Comparison of ENCODE assay signal across 23 cellular contexts in genomic region chrX:43968347-43968746, GRCh38. TPM values are rescaled to one million over a fixed set of nuclear protein-coding genes. Genes with fewer than 3 reads are reported as not detected.
"Had no signal": no experiment of that assay in that cellular context is flagged by ENCODE, and none has a peak within 500 bp of the region (broad histone marks: within the 10 kb centered on the region; RNA-seq: fewer than 3 reads in every experiment).

No MANE protein-coding gene starts in this region.

- H3K4me3 Mint-ChIP-seq: activated naive CD8-positive, alpha-beta T cell treated with anti-CD3 and anti-CD28 coated beads, Interleukin-2, amount 10 ng/mL, durations not matched to agents 7 days and 5 days; natural killer cell; T-cell; type B pancreatic cell had no signal

- H3K9me3 Mint-ChIP-seq: activated naive CD8-positive, alpha-beta T cell treated with anti-CD3 and anti-CD28 coated beads, Interleukin-2, amount 10 ng/mL, durations not matched to agents 7 days and 5 days; natural killer cell; T-cell; type B pancreatic cell had no signal

- H3K36me3 Mint-ChIP-seq: activated naive CD8-positive, alpha-beta T cell treated with anti-CD3 and anti-CD28 coated beads, Interleukin-2, amount 10 ng/mL, durations not matched to agents 7 days and 5 days; natural killer cell; T-cell; type B pancreatic cell had no signal

- DNase-seq: activated CD4-positive, alpha-beta T cell treated with anti-CD3 and anti-CD28 coated beads, Interleukin-2, amount 50 U/mL, for 4 hours; activated CD4-positive, CD25-positive, alpha-beta regulatory T cell treated with anti-CD3 and anti-CD28 coated beads, Interleukin-2, amount 50 U/mL, for 72 hours; activated naive CD4-positive, alpha-beta T cell; activated naive CD8-positive, alpha-beta T cell treated with anti-CD3 and anti-CD28 coated beads, Interleukin-2, amount 10 ng/mL, durations not matched to agents 7 days and 5 days; activated T-cell treated with anti-CD3 and anti-CD28 coated beads for 4 hours; aorta; colonic mucosa; heart left ventricle; left colon; natural killer cell; right cardiac atrium; SK-N-SH; small intestine; stimulated activated CD4-positive, alpha-beta T cell treated with anti-CD3 and anti-CD28 coated beads, Interleukin-4, amount 100 ng/mL, for 4 hours; stimulated activated CD8-positive, alpha-beta memory T cell treated with anti-CD3 and anti-CD28 coated beads, Interleukin-4, amount 100 ng/mL, for 48 hours; stimulated activated naive CD4-positive, alpha-beta T cell treated with Interleukin-2 at 50 U/mL for 16 hours; T-cell; T-helper 9 cell had no signal

- H3K27ac Mint-ChIP-seq: activated naive CD8-positive, alpha-beta T cell treated with anti-CD3 and anti-CD28 coated beads, Interleukin-2, amount 10 ng/mL, durations not matched to agents 7 days and 5 days; natural killer cell; T-cell; type B pancreatic cell had no signal

- ATAC-seq: heart left ventricle, left colon, natural killer cell, right cardiac atrium, T-cell had no signal

- H3K27me3 Mint-ChIP-seq: activated naive CD8-positive, alpha-beta T cell treated with anti-CD3 and anti-CD28 coated beads, Interleukin-2, amount 10 ng/mL, durations not matched to agents 7 days and 5 days had no signal

- H3K27ac ChIP-seq: cardiac muscle cell, colonic mucosa, epithelial cell of prostate, heart left ventricle, suprapubic skin had no signal

RNA-seq across cellular contexts. Expression of gene NDP, which starts 4.8 kb away (rescaled TPM):
- total RNA-seq: activated naive CD8-positive, alpha-beta T cell treated with anti-CD3 and anti-CD28 coated beads, Interleukin-2, amount 10 ng/mL, durations not matched to agents 7 days and 5 days; cardiac muscle cell; lung microvascular endothelial cell; natural killer cell; T-cell had no signal
